ENCODE assay signal across 36 cellular contexts in the genomic region with DNA sequence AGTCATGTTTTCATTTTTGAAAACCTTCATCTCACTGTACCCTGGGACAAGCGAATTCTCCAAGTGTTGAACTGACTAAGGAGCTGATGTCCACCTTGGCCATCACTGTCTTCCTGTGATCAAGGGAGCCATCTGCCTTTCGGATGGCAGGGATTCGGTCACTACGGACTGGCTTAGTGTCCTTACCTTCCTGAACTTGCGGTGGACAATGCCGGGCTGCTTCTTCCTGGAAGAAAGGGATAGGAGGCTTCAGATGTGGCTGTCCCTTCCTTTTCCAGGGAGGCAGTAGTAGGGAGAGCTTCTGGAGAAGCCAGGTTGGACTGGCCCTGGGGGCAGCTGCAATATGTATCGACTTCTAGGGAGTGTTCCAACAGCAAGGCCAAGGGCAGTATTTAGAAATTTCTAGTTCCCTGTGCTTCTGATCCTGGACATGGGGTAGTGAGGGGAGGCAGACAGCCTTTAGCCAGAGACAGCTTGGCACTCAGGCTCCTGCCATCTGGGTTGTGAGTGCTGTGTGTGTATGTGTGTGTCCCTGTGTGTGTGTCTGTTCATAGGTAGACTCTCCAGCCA.
"Had no signal": no experiment of that assay in that cellular context is flagged by ENCODE, and none has a peak within 500 bp of the region (broad histone marks: within the 10 kb centered on the region; RNA-seq: fewer than 3 reads in every experiment).

No MANE protein-coding gene starts in this region.

- H3K9me3 Mint-ChIP-seq: activated CD8-positive, alpha-beta T cell treated with anti-CD3 and anti-CD28 coated beads for 36 hours; activated naive CD4-positive, alpha-beta T cell treated with anti-CD3 and anti-CD28 coated beads, Interleukin-2, amount 10 ng/mL, durations not matched to agents 7 days and 5 days; activated naive CD4-positive, alpha-beta T cell treated with anti-CD3 and anti-CD28 coated beads, Interleukin-2, amount 50 U/mL, for 72 hours; activated T-cell treated with anti-CD3 and anti-CD28 coated beads, Interleukin-2, amount 50 U/mL, for 24 hours; activated T-cell treated with anti-CD3 and anti-CD28 coated beads, Interleukin-2, amount 50 U/mL, for 72 hours; central memory CD8-positive, alpha-beta T cell; dendritic cell treated with granulocyte-macrophage colony-stimulating factor and Interleukin-4, amounts not matched to agents 40 ng/mL and 50 ng/mL, for 4 days; T-helper 2 cell treated with Interferon-gamma antibody and Interleukin-4, amounts not matched to agents 5 μg/mL and 100 μg/mL, for 36 hours had no signal

- H3K4me1 Mint-ChIP-seq: activated B cell treated with CpG ODN at 0.5 μM for 24 hours; activated CD8-positive, alpha-beta memory T cell treated with anti-CD3 and anti-CD28 coated beads, Interleukin-2, amount 10 ng/mL, durations not matched to agents 7 days and 5 days; activated naive CD4-positive, alpha-beta T cell treated with anti-CD3 and anti-CD28 coated beads, Interleukin-2, amount 10 ng/mL, durations not matched to agents 7 days and 5 days; central memory CD8-positive, alpha-beta T cell had no signal

- H3K4me1 ChIP-seq: ascending aorta, breast epithelium, foreskin keratinocyte had no signal

- ATAC-seq: activated CD4-positive, CD25-positive, alpha-beta regulatory T cell treated with anti-CD3 and anti-CD28 coated beads, Interleukin-2, amount 50 U/mL, for 24 hours; activated CD8-positive, alpha-beta memory T cell treated with anti-CD3 and anti-CD28 coated beads, Interleukin-2, amount 10 ng/mL, durations not matched to agents 7 days and 5 days; activated CD8-positive, alpha-beta T cell treated with anti-CD3 and anti-CD28 coated beads for 36 hours; activated naive CD4-positive, alpha-beta T cell treated with anti-CD3 and anti-CD28 coated beads, Interleukin-2, amount 50 U/mL, for 72 hours; activated T-cell treated with anti-CD3 and anti-CD28 coated beads, Interleukin-2, amount 50 U/mL, for 72 hours; foreskin keratinocyte; gastrocnemius medialis; heart right ventricle; T-helper 17 cell had no signal

- H3K27me3 ChIP-seq: ascending aorta, breast epithelium, cardiac muscle cell, dorsolateral prefrontal cortex, esophagus muscularis mucosa, gastrocnemius medialis, heart right ventricle, hepatocyte had no signal

- H3K27ac Mint-ChIP-seq: activated B cell treated with CpG ODN at 0.5 μM for 24 hours; activated CD8-positive, alpha-beta memory T cell treated with anti-CD3 and anti-CD28 coated beads, Interleukin-2, amount 10 ng/mL, durations not matched to agents 7 days and 5 days; activated CD8-positive, alpha-beta T cell treated with anti-CD3 and anti-CD28 coated beads for 36 hours; activated naive CD4-positive, alpha-beta T cell treated with anti-CD3 and anti-CD28 coated beads, Interleukin-2, amount 10 ng/mL, durations not matched to agents 7 days and 5 days; activated naive CD4-positive, alpha-beta T cell treated with anti-CD3 and anti-CD28 coated beads, Interleukin-2, amount 50 U/mL, for 72 hours; activated naive CD8-positive, alpha-beta T cell treated with anti-CD3 and anti-CD28 coated beads, Interleukin-2, amount 10 ng/mL, durations not matched to agents 7 days and 5 days; activated T-cell treated with anti-CD3 and anti-CD28 coated beads, Interleukin-2, amount 50 U/mL, for 24 hours; activated T-cell treated with anti-CD3 and anti-CD28 coated beads, Interleukin-2, amount 50 U/mL, for 72 hours; brain; dendritic cell treated with granulocyte-macrophage colony-stimulating factor and Interleukin-4, amounts not matched to agents 40 ng/mL and 50 ng/mL, for 4 days; T-helper 17 cell; T-helper 2 cell treated with Interferon-gamma antibody and Interleukin-4, amounts not matched to agents 5 μg/mL and 100 μg/mL, for 36 hours had no signal

- H3K27me3 Mint-ChIP-seq: activated T-cell treated with anti-CD3 and anti-CD28 coated beads, Interleukin-2, amount 50 U/mL, for 24 hours had no signal

- H3K36me3 ChIP-seq: ascending aorta, breast epithelium, cardiac muscle cell, esophagus muscularis mucosa, gastrocnemius medialis, heart right ventricle, WERI-Rb-1 had no signal

- H3K27ac ChIP-seq: ascending aorta, breast epithelium, cardiac muscle cell, coronary artery, dorsolateral prefrontal cortex, esophagus muscularis mucosa, foreskin keratinocyte, gastrocnemius medialis, heart right ventricle, hepatocyte, WERI-Rb-1 had no signal

- H3K4me3 ChIP-seq: ascending aorta, breast epithelium, cardiac muscle cell, coronary artery, dorsolateral prefrontal cortex, esophagus muscularis mucosa, gastrocnemius medialis, heart right ventricle, hepatocyte had no signal

- H3K9me3 ChIP-seq: breast epithelium, gastrocnemius medialis had no signal

- H3K36me3 Mint-ChIP-seq: activated CD8-positive, alpha-beta memory T cell treated with anti-CD3 and anti-CD28 coated beads, Interleukin-2, amount 10 ng/mL, durations not matched to agents 7 days and 5 days; activated naive CD4-positive, alpha-beta T cell treated with anti-CD3 and anti-CD28 coated beads, Interleukin-2, amount 10 ng/mL, durations not matched to agents 7 days and 5 days; activated naive CD8-positive, alpha-beta T cell treated with anti-CD3 and anti-CD28 coated beads, Interleukin-2, amount 10 ng/mL, durations not matched to agents 7 days and 5 days; brain had no signal

- H3K4me3 Mint-ChIP-seq: activated B cell treated with CpG ODN at 0.5 μM for 24 hours; activated CD8-positive, alpha-beta memory T cell treated with anti-CD3 and anti-CD28 coated beads, Interleukin-2, amount 10 ng/mL, durations not matched to agents 7 days and 5 days; activated CD8-positive, alpha-beta T cell treated with anti-CD3 and anti-CD28 coated beads for 36 hours; activated naive CD4-positive, alpha-beta T cell treated with anti-CD3 and anti-CD28 coated beads, Interleukin-2, amount 10 ng/mL, durations not matched to agents 7 days and 5 days; activated naive CD8-positive, alpha-beta T cell treated with anti-CD3 and anti-CD28 coated beads, Interleukin-2, amount 10 ng/mL, durations not matched to agents 7 days and 5 days; activated T-cell treated with anti-CD3 and anti-CD28 coated beads, Interleukin-2, amount 50 U/mL, for 24 hours; activated T-cell treated with anti-CD3 and anti-CD28 coated beads, Interleukin-2, amount 50 U/mL, for 72 hours; brain; central memory CD8-positive, alpha-beta T cell; dendritic cell treated with granulocyte-macrophage colony-stimulating factor and Interleukin-4, amounts not matched to agents 40 ng/mL and 50 ng/mL, for 4 days; T-helper 17 cell; T-helper 2 cell treated with Interferon-gamma antibody and Interleukin-4, amounts not matched to agents 5 μg/mL and 100 μg/mL, for 36 hours had no signal

- DNase-seq: activated B cell treated with CpG ODN at 0.5 μM for 24 hours; activated CD4-positive, alpha-beta T cell treated with anti-CD3 and anti-CD28 coated beads for 48 hours; activated CD4-positive, alpha-beta T cell treated with anti-CD3 and anti-CD28 coated beads, Interleukin-2, amount 50 U/mL, for 1 hour; activated CD4-positive, alpha-beta T cell treated with anti-CD3 and anti-CD28 coated beads, Interleukin-2, amount 50 U/mL, for 48 hours; activated CD8-positive, alpha-beta memory T cell treated with anti-CD3 and anti-CD28 coated beads, Interleukin-2, amount 10 ng/mL, durations not matched to agents 7 days and 5 days; activated CD8-positive, alpha-beta memory T cell treated with anti-CD3 and anti-CD28 coated beads, Interleukin-2, amount 50 U/mL, for 4 hours; activated CD8-positive, alpha-beta T cell treated with anti-CD3 and anti-CD28 coated beads for 36 hours; activated gamma-delta T cell; activated naive CD4-positive, alpha-beta T cell; activated naive CD4-positive, alpha-beta T cell treated with anti-CD3 and anti-CD28 coated beads, Interleukin-2, amount 10 ng/mL, durations not matched to agents 7 days and 5 days; activated naive CD8-positive, alpha-beta T cell treated with anti-CD3 and anti-CD28 coated beads, Interleukin-2, amount 10 ng/mL, durations not matched to agents 7 days and 5 days; activated T-cell treated with anti-CD3 and anti-CD28 coated beads for 4 hours; activated T-cell treated with anti-CD3 and anti-CD28 coated beads, Interleukin-2, amount 50 U/mL, for 24 hours; activated T-cell treated with anti-CD3 and anti-CD28 coated beads, Interleukin-2, amount 50 U/mL, for 72 hours; dorsolateral prefrontal cortex; effector memory CD4-positive, alpha-beta T cell; erythroblast; foreskin keratinocyte; gastrocnemius medialis; glutamatergic neuron; heart right ventricle; T-helper 17 cell; T1000; WERI-Rb-1 had no signal
